ENCODE assay signal across 25 cellular contexts in the genomic region with DNA sequence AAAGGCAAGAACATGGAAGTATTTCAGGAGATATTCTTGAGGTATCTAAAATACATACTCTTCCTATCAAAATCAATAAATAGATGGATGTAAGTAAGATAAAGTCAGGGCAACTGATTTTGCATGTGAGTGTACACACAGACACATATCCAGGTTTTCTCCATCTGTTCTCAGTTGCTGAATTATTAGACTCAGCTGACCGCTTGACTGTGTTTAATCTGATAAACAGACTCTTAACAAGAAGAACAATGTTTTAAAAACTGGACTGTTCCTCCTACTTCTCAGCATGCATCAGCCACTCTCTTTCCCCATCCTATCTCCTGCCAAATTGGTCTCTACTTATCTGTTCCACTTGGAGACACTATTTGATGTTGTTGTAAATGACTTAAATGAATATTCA.
"Had no signal": no experiment of that assay in that cellular context is flagged by ENCODE, and none has a peak within 500 bp of the region (broad histone marks: within the 10 kb centered on the region; RNA-seq: fewer than 3 reads in every experiment).

No MANE protein-coding gene starts in this region.

- H3K27ac ChIP-seq: adrenal gland, cardiac muscle cell, colonic mucosa, foreskin keratinocyte, heart left ventricle, lower lobe of right lung, parathyroid adenoma, right lobe of liver, uterus, VCaP had no signal

- H3K36me3 ChIP-seq: adrenal gland, cardiac muscle cell, colonic mucosa, heart left ventricle, lower lobe of right lung, right lobe of liver, uterus had no signal

- H3K79me2 ChIP-seq: parathyroid adenoma had no signal

- H3K4me3 ChIP-seq: adrenal gland, cardiac muscle cell, colonic mucosa, heart left ventricle, lower lobe of right lung, right lobe of liver, uterus had no signal

- H3K27me3 ChIP-seq: colonic mucosa, uterus had no signal

- ATAC-seq: effector memory CD8-positive, alpha-beta T cell; foreskin keratinocyte; heart left ventricle; left lobe of liver; lower lobe of right lung; naive thymus-derived CD8-positive, alpha-beta T cell; right lobe of liver had no signal

- H3K9ac ChIP-seq: parathyroid adenoma had no signal

- H3K9me3 ChIP-seq: colonic mucosa, heart left ventricle, lower lobe of right lung, right lobe of liver, uterus had no signal

- DNase-seq: activated CD4-positive, alpha-beta T cell treated with anti-CD3 and anti-CD28 coated beads for 4 hours; activated CD4-positive, alpha-beta T cell treated with anti-CD3 and anti-CD28 coated beads, Interleukin-2, amount 50 U/mL, for 4 hours; activated effector memory CD4-positive, alpha-beta T cell treated with anti-CD3 and anti-CD28 coated beads, Interleukin-2, amount 50 U/mL, for 16 hours; activated naive CD4-positive, alpha-beta T cell treated with anti-CD3 and anti-CD28 coated beads for 36 hours; activated naive CD8-positive, alpha-beta T cell treated with anti-CD3 and anti-CD28 coated beads for 36 hours; adrenal gland; aorta; cerebellar nuclear complex; colonic mucosa; effector memory CD8-positive, alpha-beta T cell; foreskin keratinocyte; heart left ventricle; lower lobe of right lung; mesenchymal stem cell; naive thymus-derived CD8-positive, alpha-beta T cell; occipital lobe; right lobe of liver; stimulated activated CD4-positive, alpha-beta T cell treated with anti-CD3 and anti-CD28 coated beads, Interleukin-12 subunit alpha, Interleukin-12 subunit beta, amount 100 ng/mL, for 4 hours; stimulated activated CD4-positive, alpha-beta T cell treated with anti-CD3 and anti-CD28 coated beads, Interleukin-4, amount 100 ng/mL, for 1 hour; substantia nigra; uterus had no signal

- H3K4me1 ChIP-seq: adrenal gland, colonic mucosa, foreskin keratinocyte, lower lobe of right lung, parathyroid adenoma, right lobe of liver, uterus had no signal

- H2AFZ ChIP-seq: parathyroid adenoma had no signal
